ENCODE assay signal across 21 cellular contexts in genomic region chr10:79410315-79411094, GRCh38. TPM values are rescaled to one million over a fixed set of nuclear protein-coding genes. Genes with fewer than 3 reads are reported as not detected.
A peak's percentile ranks its signal among the peaks of the same experiment; 100 is the strongest.
DNase-seq lines count a peak whose midpoint lies in the region; ATAC-seq and TF ChIP-seq lines count a peak whose summit lies in the region.
"Had no signal": no experiment of that assay in that cellular context is flagged by ENCODE, and none has a peak within 500 bp of the region (broad histone marks: within the 10 kb centered on the region; RNA-seq: fewer than 3 reads in every experiment).

No MANE protein-coding gene starts in this region.

- TF ChIP-seq CTCF in chondrocyte (IDR thresholded peaks at IDR 0.05) = no peak
- no peak for TF ChIP-seq CTCF in left lung (IDR thresholded peaks at IDR 0.05)
- TF ChIP-seq CTCF in progenitor cell of endocrine pancreas (IDR thresholded peaks at IDR 0.05; ENCODE audit: unreplicated experiment) = no peak

- H3K9me3 ChIP-seq in left lung = no peaks in the 10 kb centered on the region
- H3K9me3 ChIP-seq: BE2C, heart right ventricle, testis had no signal

- no peak overlapping the region for H3K4me3 ChIP-seq in left lung
- H3K4me3 ChIP-seq: heart right ventricle, smooth muscle cell, testis had no signal

- no peaks in the 10 kb centered on the region for H3K27me3 ChIP-seq in left lung
- H3K27me3 ChIP-seq: BE2C, heart right ventricle, testis had no signal

- H3K4me1 ChIP-seq in left lung = peaks cover 28 to 68% of the 10 kb centered on the region in 2 donors

- H3K27me3 Mint-ChIP-seq in chondrocyte (ENCODE audit: low read depth) = no peaks in the 10 kb centered on the region
- H3K27me3 Mint-ChIP-seq in progenitor cell of endocrine pancreas = peaks cover 12% of the 10 kb centered on the region
- H3K27me3 Mint-ChIP-seq in activated CD4-positive, alpha-beta T cell treated with anti-CD3 and anti-CD28 coated beads, Interleukin-2, amount 10 ng/mL, durations not matched to agents 7 days and 5 days = no peaks in the 10 kb centered on the region
- H3K27me3 Mint-ChIP-seq: activated naive CD4-positive, alpha-beta T cell treated with anti-CD3 and anti-CD28 coated beads, Interleukin-2, amount 50 U/mL, for 24 hours had no signal

- no peak overlapping the region for H3K27ac ChIP-seq in left lung

- H3K27ac Mint-ChIP-seq in chondrocyte (ENCODE audit: unreplicated experiment) (no peak overlapping the region), progenitor cell of endocrine pancreas (peak overlapping the region; percentile 47)
- no peak overlapping the region for H3K27ac Mint-ChIP-seq in activated CD4-positive, alpha-beta T cell treated with anti-CD3 and anti-CD28 coated beads, Interleukin-2, amount 10 ng/mL, durations not matched to agents 7 days and 5 days
- H3K27ac Mint-ChIP-seq: activated naive CD4-positive, alpha-beta T cell treated with anti-CD3 and anti-CD28 coated beads, Interleukin-2, amount 50 U/mL, for 24 hours; nephron had no signal

- H3K9me3 Mint-ChIP-seq in chondrocyte (ENCODE audit: low read depth) (no peaks in the 10 kb centered on the region), progenitor cell of endocrine pancreas (ENCODE audit: low read depth) (no peaks in the 10 kb centered on the region)
- H3K9me3 Mint-ChIP-seq in activated CD4-positive, alpha-beta T cell treated with anti-CD3 and anti-CD28 coated beads, Interleukin-2, amount 10 ng/mL, durations not matched to agents 7 days and 5 days = no peaks in the 10 kb centered on the region
- H3K9me3 Mint-ChIP-seq: activated naive CD4-positive, alpha-beta T cell treated with anti-CD3 and anti-CD28 coated beads, Interleukin-2, amount 50 U/mL, for 24 hours; nephron had no signal

- H3K36me3 Mint-ChIP-seq in chondrocyte (ENCODE audit: low read depth) (peaks cover 9% of the 10 kb centered on the region), progenitor cell of endocrine pancreas (ENCODE audit: insufficient read depth) (no peaks in the 10 kb centered on the region)
- no peaks in the 10 kb centered on the region for H3K36me3 Mint-ChIP-seq in activated CD4-positive, alpha-beta T cell treated with anti-CD3 and anti-CD28 coated beads, Interleukin-2, amount 10 ng/mL, durations not matched to agents 7 days and 5 days (ENCODE audit: low read depth)
- H3K36me3 Mint-ChIP-seq: activated naive CD4-positive, alpha-beta T cell treated with anti-CD3 and anti-CD28 coated beads, Interleukin-2, amount 50 U/mL, for 24 hours had no signal

- H3K4me3 Mint-ChIP-seq in chondrocyte (ENCODE audit: unreplicated experiment) (no peak overlapping the region), progenitor cell of endocrine pancreas (ENCODE audit: low read depth) (no peak overlapping the region)
- no peak overlapping the region for H3K4me3 Mint-ChIP-seq in activated CD4-positive, alpha-beta T cell treated with anti-CD3 and anti-CD28 coated beads, Interleukin-2, amount 10 ng/mL, durations not matched to agents 7 days and 5 days
- H3K4me3 Mint-ChIP-seq: activated naive CD4-positive, alpha-beta T cell treated with anti-CD3 and anti-CD28 coated beads, Interleukin-2, amount 50 U/mL, for 24 hours had no signal

- no peaks in the 10 kb centered on the region for H3K36me3 ChIP-seq in left lung
- H3K36me3 ChIP-seq: BE2C had no signal

- intact Hi-C loops in left lung (cut with DNase I) = no loop called here

- POLR2A ChIA-PET in activated CD4-positive, alpha-beta T cell treated with anti-CD3 and anti-CD28 coated beads, Interleukin-2, amount 10 ng/mL, durations not matched to agents 7 days and 5 days (lab: Charles Lee) = no interaction called here

- H3K4me1 Mint-ChIP-seq in chondrocyte (ENCODE audit: low read depth) (peaks cover 52% of the 10 kb centered on the region), progenitor cell of endocrine pancreas (ENCODE audit: low read depth) (peaks cover 3% of the 10 kb centered on the region)
- H3K4me1 Mint-ChIP-seq in activated CD4-positive, alpha-beta T cell treated with anti-CD3 and anti-CD28 coated beads, Interleukin-2, amount 10 ng/mL, durations not matched to agents 7 days and 5 days = peaks cover 3% of the 10 kb centered on the region
- H3K4me1 Mint-ChIP-seq: activated naive CD4-positive, alpha-beta T cell treated with anti-CD3 and anti-CD28 coated beads, Interleukin-2, amount 50 U/mL, for 24 hours had no signal

- peak; percentile 82 for DNase-seq in EL
- peak; percentile 70 for DNase-seq in chondrocyte (ENCODE audit: low spot score)
- peak; percentile 25 to 39 for DNase-seq in left lung
- no peak for DNase-seq in progenitor cell of endocrine pancreas (ENCODE audit: low spot score, unreplicated experiment)
- no peak for DNase-seq in activated CD4-positive, alpha-beta T cell treated with anti-CD3 and anti-CD28 coated beads, Interleukin-2, amount 10 ng/mL, durations not matched to agents 7 days and 5 days
- DNase-seq: activated CD4-positive, alpha-beta T cell treated with anti-CD3 and anti-CD28 coated beads for 4 hours; BE2C; DMS79; Kasumi-1; NCI-H1694; NCI-H526; stimulated activated CD4-positive, alpha-beta T cell treated with anti-CD3 and anti-CD28 coated beads, Interleukin-4, amount 100 ng/mL, for 1 hour; stimulated activated naive CD4-positive, alpha-beta T cell had no signal

- no peak for ATAC-seq in left lung
- ATAC-seq in GM19351 (IDR thresholded peaks at IDR 0.05; ENCODE audit: unreplicated experiment) = no peak
- ATAC-seq in HG03520 (IDR thresholded peaks at IDR 0.05; ENCODE audit: unreplicated experiment) = no peak
- ATAC-seq in HG03025 (IDR thresholded peaks at IDR 0.05; ENCODE audit: low FRiP score, unreplicated experiment) = no peak

- CTCF ChIA-PET in activated CD4-positive, alpha-beta T cell treated with anti-CD3 and anti-CD28 coated beads, Interleukin-2, amount 10 ng/mL, durations not matched to agents 7 days and 5 days (lab: Charles Lee) = no interaction called here

RNA-seq across cellular contexts. Expression of gene ZCCHC24, which starts 34.9 kb away (rescaled TPM):
- 37.4 to 45.1 TPM (median 43.8 TPM) in 3 replicates for total RNA-seq in chondrocyte
- total RNA-seq in left lung = 10 to 100 TPM; 31.2 to 42.4 TPM
- total RNA-seq in progenitor cell of endocrine pancreas = 1.3 and 1.6 TPM in 2 replicates
- total RNA-seq in activated CD4-positive, alpha-beta T cell treated with anti-CD3 and anti-CD28 coated beads, Interleukin-2, amount 10 ng/mL, durations not matched to agents 7 days and 5 days = under 1 TPM; 0.52 to 0.73 TPM

Comparison
In these comparisons a context has a peak if more than half of its experiments do, and no peak if none do; other contexts are left out.
1. DNase-seq: peak in EL (single experiment), chondrocyte (single experiment) and left lung (2 of 2); none in progenitor cell of endocrine pancreas (single experiment) and activated CD4-positive, alpha-beta T cell treated with anti-CD3 and anti-CD28 coated beads, Interleukin-2, amount 10 ng/mL, durations not matched to agents 7 days and 5 days (single experiment).
2. RNA of gene ZCCHC24, which starts 34.9 kb away (total RNA-seq): 37.4 to 45.1 TPM in chondrocyte and 31.2 to 42.4 TPM in left lung; 1.3 to 1.6 TPM in progenitor cell of endocrine pancreas and 0.52 to 0.73 TPM in activated CD4-positive, alpha-beta T cell treated with anti-CD3 and anti-CD28 coated beads, Interleukin-2, amount 10 ng/mL, durations not matched to agents 7 days and 5 days; every median in the first group is over 10 times any median in the second.